ENCODE assay signal across 19 cellular contexts in genomic region chr1:226915672-226915995, GRCh38. TPM values are rescaled to one million over a fixed set of nuclear protein-coding genes. Genes with fewer than 3 reads are reported as not detected.
DNase-seq lines count a peak whose midpoint lies in the region; ATAC-seq and TF ChIP-seq lines count a peak whose summit lies in the region.
"Had no signal": no experiment of that assay in that cellular context is flagged by ENCODE, and none has a peak within 500 bp of the region (broad histone marks: within the 10 kb centered on the region; RNA-seq: fewer than 3 reads in every experiment).

No MANE protein-coding gene starts in this region.

- ATAC-seq in GM18505 (IDR thresholded peaks at IDR 0.05; ENCODE audit: unreplicated experiment) (peak; percentile 7), GM19372 (IDR thresholded peaks at IDR 0.05; ENCODE audit: low read depth, unreplicated experiment) (peak; percentile 18), HG02623 (IDR thresholded peaks at IDR 0.05; ENCODE audit: unreplicated experiment) (peak; percentile 7), HG03521 (IDR thresholded peaks at IDR 0.05; ENCODE audit: unreplicated experiment) (peak; percentile 19)
- ATAC-seq: HCT116, WTC11 had no signal

- no peak overlapping the region for H3K18ac ChIP-seq in trophoblast cell (ENCODE audit: low read length)

- no peak overlapping the region for H3K4ac ChIP-seq in trophoblast cell (ENCODE audit: low read depth, low read length)

- no peaks in the 10 kb centered on the region for H3K4me1 ChIP-seq in effector memory CD4-positive, alpha-beta T cell (ENCODE audit: control insufficient read depth, insufficient read depth, low read length, poor library complexity, severe bottlenecking)
- no peaks in the 10 kb centered on the region for H3K4me1 ChIP-seq in trophoblast cell (ENCODE audit: control insufficient read depth in 1 of 2, insufficient read depth in 2 of 2, low read length in 2 of 2)

- TF ChIP-seq CTCF in WERI-Rb-1 (IDR thresholded peaks at IDR 0.05; ENCODE audit: low read depth, low read length) = no peak

- no peak overlapping the region for H3K23ac ChIP-seq in trophoblast cell (ENCODE audit: low read length)

- no peak overlapping the region for H2AFZ ChIP-seq in trophoblast cell (ENCODE audit: insufficient read depth, low read length, poor library complexity)

- H2BK5ac ChIP-seq in trophoblast cell (ENCODE audit: low read depth, low read length, poor library complexity) = no peak overlapping the region

- no peaks in the 10 kb centered on the region for H3K79me1 ChIP-seq in trophoblast cell (ENCODE audit: low read length)

- H3K9ac ChIP-seq in trophoblast cell (ENCODE audit: low read length) = no peak overlapping the region
- H3K9ac ChIP-seq: KMS-11, SK-N-SH had no signal

- TF ChIP-seq POLR2A in GM18505 (IDR thresholded peaks at IDR 0.05; ENCODE audit: borderline replicate concordance, extremely low read depth, insufficient read depth, insufficient read length) = no peak

- H3K27ac ChIP-seq in effector memory CD4-positive, alpha-beta T cell (ENCODE audit: insufficient read depth, low read length, poor library complexity, severe bottlenecking) = no peak overlapping the region
- H3K27ac ChIP-seq in WERI-Rb-1 (no peak overlapping the region), trophoblast cell (ENCODE audit: low read depth, low read length) (no peak overlapping the region)
- H3K27ac ChIP-seq: HL-60, KMS-11, testis had no signal

- H2BK12ac ChIP-seq in trophoblast cell (ENCODE audit: low read length) = no peak overlapping the region

- H3K9me3 ChIP-seq in effector memory CD4-positive, alpha-beta T cell (ENCODE audit: control insufficient read depth, low read length) = no peaks in the 10 kb centered on the region
- H3K9me3 ChIP-seq in WERI-Rb-1 (ENCODE audit: severe bottlenecking) (no peaks in the 10 kb centered on the region), trophoblast cell (ENCODE audit: insufficient read depth, low read depth, low read length) (no peaks in the 10 kb centered on the region)
- H3K9me3 ChIP-seq: SK-N-SH, testis had no signal

- H4K12ac ChIP-seq in trophoblast cell (ENCODE audit: low read depth, low read length) = no peak overlapping the region

- WGBS in trophoblast cell (ENCODE audit: extremely low coverage, insufficient coverage, insufficient read length) = no CpG with 5 or more reads among the region's 3 CpGs

- no peak overlapping the region for H4K8ac ChIP-seq in trophoblast cell (ENCODE audit: low read depth, low read length)

- no peaks in the 10 kb centered on the region for H3K36me3 ChIP-seq in effector memory CD4-positive, alpha-beta T cell (ENCODE audit: control insufficient read depth, insufficient read depth, low read length)
- H3K36me3 ChIP-seq in WERI-Rb-1 (no peaks in the 10 kb centered on the region), trophoblast cell (ENCODE audit: control insufficient read depth in 1 of 2, insufficient read depth in 2 of 2, low read length in 2 of 2) (no peaks in the 10 kb centered on the region)

- H3K4me2 ChIP-seq in trophoblast cell (ENCODE audit: low read length) = no peak overlapping the region
- H3K4me2 ChIP-seq: KMS-11, SK-N-SH had no signal

- H3K79me2 ChIP-seq in trophoblast cell (ENCODE audit: control insufficient read depth, insufficient read depth, low read length, poor library complexity) = no peaks in the 10 kb centered on the region

- H3K27me3 ChIP-seq in effector memory CD4-positive, alpha-beta T cell (replicated peaks; ENCODE audit: control insufficient read depth, insufficient read depth, low read length, poor library complexity, severe bottlenecking) = no peaks in the 10 kb centered on the region
- H3K27me3 ChIP-seq in WERI-Rb-1 (ENCODE audit: insufficient read depth, low read depth, severe bottlenecking) (no peaks in the 10 kb centered on the region), trophoblast cell (ENCODE audit: insufficient read depth, low read length) (no peaks in the 10 kb centered on the region)
- H3K27me3 ChIP-seq: testis had no signal

- H2AK5ac ChIP-seq in trophoblast cell (ENCODE audit: low read length) = no peak overlapping the region

- DNase-seq in HK-2 (ENCODE audit: unreplicated experiment) (no peak), WERI-Rb-1 (no peak), trophoblast cell (no peak)
- DNase-seq in effector memory CD4-positive, alpha-beta T cell = no peak
- DNase-seq: AML-193, mammary epithelial cell, NCI-H146, NCI-H446 treated with DMSO at 0.1 percent for 48 hours, nephron progenitor cell, SK-N-SH, testis had no signal

- no peak overlapping the region for H2BK120ac ChIP-seq in trophoblast cell (ENCODE audit: insufficient read depth, low read length, poor library complexity)

- no peak overlapping the region for H3K4me3 ChIP-seq in effector memory CD4-positive, alpha-beta T cell (ENCODE audit: insufficient read depth, low read depth, low read length, poor library complexity, severe bottlenecking)
- H3K4me3 ChIP-seq in WERI-Rb-1 (ENCODE audit: low read depth, low read length) = no peak overlapping the region
- no peak overlapping the region for H3K4me3 ChIP-seq in trophoblast cell (ENCODE audit: low read depth, low read length)
- H3K4me3 ChIP-seq: testis had no signal

- no peak overlapping the region for H4K91ac ChIP-seq in trophoblast cell (ENCODE audit: low read depth, low read length)

- no peak overlapping the region for H3K14ac ChIP-seq in trophoblast cell (ENCODE audit: low read length)

RNA-seq across cellular contexts. Expression of gene COQ8A, which starts 24.5 kb away (rescaled TPM):
- 4.5 TPM in 2 replicates for polyA plus RNA-seq in trophoblast cell (2013)

RNA-seq across cellular contexts. Expression of gene PSEN2, which starts 45.2 kb away (rescaled TPM):
- polyA plus RNA-seq in trophoblast cell (2013) = 3.5 and 3.6 TPM in 2 replicates
